In the genomic region with DNA sequence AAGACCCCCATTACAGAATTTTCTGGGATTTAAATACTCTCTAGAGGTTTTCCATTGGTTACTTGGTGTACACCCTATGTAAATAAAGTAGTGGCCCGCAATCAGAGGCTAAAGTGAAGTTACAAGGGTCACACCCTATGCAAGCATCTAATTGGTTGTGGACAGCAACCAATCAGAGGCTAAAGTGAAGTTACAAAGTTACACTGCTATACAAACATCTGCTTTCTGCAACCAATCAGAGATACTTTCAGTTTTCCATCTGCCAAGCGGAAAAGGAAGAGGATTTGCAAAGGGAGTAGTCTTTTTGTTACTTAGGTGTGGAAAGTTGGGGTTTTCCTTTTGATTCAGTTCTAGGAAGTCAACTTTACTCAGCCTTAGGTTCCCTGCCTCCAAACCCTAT, we compare ENCODE assay signal across 8 cellular contexts. TPM values are rescaled to one million over a fixed set of nuclear protein-coding genes. Genes with fewer than 3 reads are reported as not detected.
DNase-seq lines count a peak whose midpoint lies in the region; ATAC-seq and TF ChIP-seq lines count a peak whose summit lies in the region.

No MANE protein-coding gene starts in this region.

- no peak for TF ChIP-seq CTCF in lower lobe of right lung (IDR thresholded peaks at IDR 0.05)

- intact Hi-C loops in lower lobe of right lung (cut with DNase I), result no loop called here

- no peaks in the 10 kb centered on the region for H3K27me3 ChIP-seq in adipocyte (replicated peaks; ENCODE audit: control insufficient read depth, insufficient read depth, low read length)
- no peaks in the 10 kb centered on the region for H3K27me3 ChIP-seq in lower lobe of right lung (ENCODE audit: low read depth)

- DNase-seq in ACHN, result peak; percentile 64
- DNase-seq in HT-29 (ENCODE audit: low spot score), result peak; percentile 22
- DNase-seq in adipocyte (ENCODE audit: low read depth), result no peak
- DNase-seq in lower lobe of right lung, result no peak
- DNase-seq in activated gamma-delta T cell (lab: John Stamatoyannopoulos, UW), result no peak
- DNase-seq in NCI-H524 treated with DMSO at 0.1 percent for 48 hours (lab: John Stamatoyannopoulos, UW), result no peak
- no peak for DNase-seq in COLO829 (ENCODE audit: low spot score)

- H3K4me1 ChIP-seq in adipocyte (ENCODE audit: control insufficient read depth, insufficient read depth, low read length), result peaks cover 2% of the 10 kb centered on the region
- H3K4me1 ChIP-seq in lower lobe of right lung, result no peaks in the 10 kb centered on the region

- H3K9me3 ChIP-seq in adipocyte (ENCODE audit: control insufficient read depth, low read length) (no peaks in the 10 kb centered on the region), lower lobe of right lung (no peaks in the 10 kb centered on the region)

- H3K9ac ChIP-seq in adipocyte (ENCODE audit: low read length), result no peak overlapping the region

- H3K4me3 ChIP-seq in adipocyte (ENCODE audit: low read length), result peak overlapping the region; percentile 70
- peak overlapping the region; percentile 35 for H3K4me3 ChIP-seq in lower lobe of right lung

- in situ Hi-C loops in ACHN (cut with HindIII; ENCODE audit: low pct_ligation_motif_present, low pct_unique_long_range_greater_than_20kb, low sequenced_read_pairs), result no loop called here

- H3K27ac ChIP-seq in lower lobe of right lung, result no peak overlapping the region

- H3K36me3 ChIP-seq in adipocyte (ENCODE audit: control insufficient read depth, insufficient read depth, low read length, severe bottlenecking) (no peaks in the 10 kb centered on the region), lower lobe of right lung (no peaks in the 10 kb centered on the region)

- ATAC-seq in lower lobe of right lung (peak; percentile 42 to 69), GM21381 (IDR thresholded peaks at IDR 0.05; ENCODE audit: unreplicated experiment) (no peak)

RNA-seq across cellular contexts. Expression of a gene that starts 2.0 kb away (rescaled TPM):
- total RNA-seq in HT-29 (2014; rRNA removed; shearing (Covaris generic)), result 40.7 and 52.4 TPM in 2 replicates
- total RNA-seq in lower lobe of right lung, result 88.8 TPM

Comparison
In these comparisons a context has a peak if more than half of its experiments do, and no peak if none do; other contexts are left out.
1. DNase-seq: peak in ACHN (single experiment) and HT-29 (single experiment); none in adipocyte (single experiment), lower lobe of right lung (single experiment), activated gamma-delta T cell (single experiment), NCI-H524 treated with DMSO at 0.1 percent for 48 hours (single experiment) and COLO829 (single experiment).